8 cellular contexts compared by ENCODE assay signal in the genomic region with DNA sequence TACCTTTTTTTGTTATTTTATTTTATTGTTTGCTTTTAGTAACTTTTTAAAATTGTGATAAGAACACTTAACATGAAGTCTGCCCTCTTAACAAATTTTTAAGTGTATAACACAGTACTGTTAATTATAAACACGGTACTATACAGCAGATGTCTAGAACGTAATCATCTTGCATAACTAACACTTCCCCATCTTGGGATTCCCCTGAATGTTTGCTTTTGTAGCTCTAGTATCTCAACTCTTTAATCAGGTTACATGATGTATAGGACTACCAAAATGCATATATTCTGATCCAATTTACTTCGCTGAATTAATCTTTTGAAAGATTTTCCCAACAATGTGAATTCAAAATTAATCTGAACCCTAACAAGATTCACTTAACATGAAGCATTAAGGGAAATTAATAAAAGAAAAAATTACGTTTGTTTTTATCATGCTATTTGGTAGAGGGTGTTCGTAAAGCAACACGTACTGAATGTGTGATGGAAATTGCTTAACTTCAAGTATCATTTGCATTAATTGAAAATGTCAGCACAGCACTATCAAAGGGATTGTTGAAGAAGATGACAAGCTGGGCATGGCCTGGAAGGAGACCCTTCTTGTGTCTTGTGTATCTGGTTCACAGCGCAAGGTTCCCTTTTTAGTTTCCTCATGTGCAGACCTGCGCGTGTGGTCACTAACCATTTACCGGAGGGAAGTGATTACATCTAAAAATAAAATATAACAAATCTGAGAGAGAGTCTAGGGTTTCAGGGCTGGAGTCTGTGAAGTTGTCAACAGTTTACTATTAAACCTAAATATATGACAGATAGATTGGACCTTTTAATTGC. TPM values are rescaled to one million over a fixed set of nuclear protein-coding genes. Genes with fewer than 3 reads are reported as not detected.
DNase-seq lines count a peak whose midpoint lies in the region; ATAC-seq, FAIRE-seq and TF ChIP-seq lines count a peak whose summit lies in the region.
"Had no signal": no experiment of that assay in that cellular context is flagged by ENCODE, and none has a peak within 500 bp of the region (broad histone marks: within the 10 kb centered on the region; RNA-seq: fewer than 3 reads in every experiment).

No MANE protein-coding gene starts in this region.

- no peak overlapping the region for H3K4me3 Mint-ChIP-seq in naive thymus-derived CD4-positive, alpha-beta T cell
- no peak overlapping the region for H3K4me3 Mint-ChIP-seq in activated T-cell treated with anti-CD3 and anti-CD28 coated beads, Interleukin-2, amount 50 U/mL, for 24 hours

- H3K36me3 Mint-ChIP-seq in naive thymus-derived CD4-positive, alpha-beta T cell, result no peaks in the 10 kb centered on the region
- H3K36me3 Mint-ChIP-seq in activated T-cell treated with anti-CD3 and anti-CD28 coated beads, Interleukin-2, amount 50 U/mL, for 24 hours (ENCODE audit: low read depth), result no peaks in the 10 kb centered on the region

- FAIRE-seq in small intestine (lab: Jason Lieb, UNC) (no peak), kidney (lab: Jason Lieb, UNC) (no peak)

- no peak overlapping the region for H3K4me3 ChIP-seq in naive thymus-derived CD4-positive, alpha-beta T cell (ENCODE audit: low read length)
- no peak overlapping the region for H3K4me3 ChIP-seq in small intestine (ENCODE audit: low read depth in 1 of 2, low read length in 2 of 2)
- H3K4me3 ChIP-seq in kidney (ENCODE audit: low read length in 2 of 2), result no peak overlapping the region

- POLR2A ChIA-PET in naive thymus-derived CD4-positive, alpha-beta T cell (lab: Charles Lee), result no interaction called here

- H3K27me3 Mint-ChIP-seq in naive thymus-derived CD4-positive, alpha-beta T cell, result peaks cover 12 to 40% (median 25%) of the 10 kb centered on the region in 5 donors
- peaks cover 35% of the 10 kb centered on the region for H3K27me3 Mint-ChIP-seq in activated T-cell treated with anti-CD3 and anti-CD28 coated beads, Interleukin-2, amount 50 U/mL, for 24 hours

- peak; percentile 88 for ATAC-seq in GM19023 (IDR thresholded peaks at IDR 0.05; ENCODE audit: unreplicated experiment)
- ATAC-seq in HG02571 (IDR thresholded peaks at IDR 0.05; ENCODE audit: unreplicated experiment), result peak; percentile 83
- ATAC-seq in HG03469 (IDR thresholded peaks at IDR 0.05; ENCODE audit: unreplicated experiment), result peak; percentile 66
- ATAC-seq in naive thymus-derived CD4-positive, alpha-beta T cell, result peak; percentile 74

- DNase-seq in naive thymus-derived CD4-positive, alpha-beta T cell, result no peak
- DNase-seq in small intestine (no peak), kidney (no peak)
- DNase-seq in activated T-cell treated with anti-CD3 and anti-CD28 coated beads, Interleukin-2, amount 50 U/mL, for 24 hours, result no peak

- no peaks in the 10 kb centered on the region for H3K27me3 ChIP-seq in naive thymus-derived CD4-positive, alpha-beta T cell (ENCODE audit: control insufficient read depth in 2 of 2, insufficient read depth in 2 of 2, low read length in 2 of 2)
- H3K27me3 ChIP-seq in small intestine (ENCODE audit: control insufficient read depth in 2 of 2, insufficient read depth in 2 of 2, low read length in 2 of 2), result no peaks in the 10 kb centered on the region

- H3K4me1 Mint-ChIP-seq in naive thymus-derived CD4-positive, alpha-beta T cell, result no peaks in the 10 kb centered on the region
- peaks cover 10% of the 10 kb centered on the region for H3K4me1 Mint-ChIP-seq in activated T-cell treated with anti-CD3 and anti-CD28 coated beads, Interleukin-2, amount 50 U/mL, for 24 hours (ENCODE audit: low read depth)

- no peak for TF ChIP-seq CTCF in kidney (IDR thresholded peaks at IDR 0.05; ENCODE audit: borderline replicate concordance, extremely low read depth, insufficient read depth)

- intact Hi-C loops in naive thymus-derived CD4-positive, alpha-beta T cell (cut with micrococcal nuclease), result no loop called here
- intact Hi-C loops in kidney (cut with DNase I), result no loop called here

- 65 to 80% (median 74%) methylated on average over 10 of the region's 10 CpGs for WGBS in small intestine, 3 donors

- CTCF ChIA-PET in naive thymus-derived CD4-positive, alpha-beta T cell (lab: Charles Lee), result no interaction called here

- no peaks in the 10 kb centered on the region for H3K4me1 ChIP-seq in naive thymus-derived CD4-positive, alpha-beta T cell (ENCODE audit: control insufficient read depth in 2 of 2, insufficient read depth in 2 of 2, low read length in 2 of 2)
- no peaks in the 10 kb centered on the region for H3K4me1 ChIP-seq in small intestine (ENCODE audit: control insufficient read depth in 2 of 2, insufficient read depth in 1 of 2, low read depth in 1 of 2, low read length in 1 of 2)
- H3K4me1 ChIP-seq in kidney (ENCODE audit: control insufficient read depth in 1 of 2, insufficient read depth in 1 of 2, low read depth in 1 of 2, low read length in 2 of 2), result no peaks in the 10 kb centered on the region

- H3K9me3 ChIP-seq in naive thymus-derived CD4-positive, alpha-beta T cell (ENCODE audit: control insufficient read depth in 2 of 3, low read length in 3 of 3), result no peaks in the 10 kb centered on the region
- H3K9me3 ChIP-seq in small intestine (ENCODE audit: control insufficient read depth, low read depth) (no peaks in the 10 kb centered on the region), kidney (ENCODE audit: control insufficient read depth in 1 of 2, low read length in 2 of 2) (no peaks in the 10 kb centered on the region)

- no peak overlapping the region for H3K27ac ChIP-seq in naive thymus-derived CD4-positive, alpha-beta T cell (ENCODE audit: low read depth, low read length)
- H3K27ac ChIP-seq in small intestine (ENCODE audit: low read depth in 1 of 2, low read length in 1 of 2) (no peak overlapping the region), kidney (ENCODE audit: low read depth in 2 of 2, low read length in 2 of 2) (no peak overlapping the region)

- no peaks in the 10 kb centered on the region for H3K36me3 ChIP-seq in naive thymus-derived CD4-positive, alpha-beta T cell (ENCODE audit: control insufficient read depth in 2 of 3, insufficient read depth in 3 of 3, low read length in 3 of 3)
- H3K36me3 ChIP-seq in small intestine (ENCODE audit: control insufficient read depth in 2 of 2, insufficient read depth in 2 of 2, low read length in 2 of 2), result no peaks in the 10 kb centered on the region
- H3K36me3 ChIP-seq in kidney (ENCODE audit: control insufficient read depth in 1 of 2, insufficient read depth in 2 of 2, low read length in 2 of 2), result no peaks in the 10 kb centered on the region

- no peaks in the 10 kb centered on the region for H3K9me3 Mint-ChIP-seq in naive thymus-derived CD4-positive, alpha-beta T cell
- no peaks in the 10 kb centered on the region for H3K9me3 Mint-ChIP-seq in activated T-cell treated with anti-CD3 and anti-CD28 coated beads, Interleukin-2, amount 50 U/mL, for 24 hours

- H3K27ac Mint-ChIP-seq in naive thymus-derived CD4-positive, alpha-beta T cell, result no peak overlapping the region
- no peak overlapping the region for H3K27ac Mint-ChIP-seq in activated T-cell treated with anti-CD3 and anti-CD28 coated beads, Interleukin-2, amount 50 U/mL, for 24 hours

- H3K9ac ChIP-seq in kidney (ENCODE audit: low read length in 2 of 2), result no peak overlapping the region

RNA-seq across cellular contexts. Expression of a gene that starts 15.2 kb away (rescaled TPM):
- 1 to 10 TPM in 1 of 5 experiments, under 1 TPM in 3, not detected in 1; 0.05 to 1.3 (median 0.36) TPM for total RNA-seq in naive thymus-derived CD4-positive, alpha-beta T cell
- under 1 TPM in 1 of 2 donors, not detected in 1; 0.02 TPM for polyA plus RNA-seq in naive thymus-derived CD4-positive, alpha-beta T cell
- polyA plus RNA-seq in small intestine (under 1 TPM in 1 of 3 donors, not detected in 2; 0.09 TPM), kidney (ENCODE audit: insufficient read depth, low read depth, low replicate concordance) (0.60 TPM)
- total RNA-seq in kidney, result 1.1 TPM
- total RNA-seq: MCF 10A had no signal
